Comparison of ENCODE assay signal across 1 cellular context in the genomic region with DNA sequence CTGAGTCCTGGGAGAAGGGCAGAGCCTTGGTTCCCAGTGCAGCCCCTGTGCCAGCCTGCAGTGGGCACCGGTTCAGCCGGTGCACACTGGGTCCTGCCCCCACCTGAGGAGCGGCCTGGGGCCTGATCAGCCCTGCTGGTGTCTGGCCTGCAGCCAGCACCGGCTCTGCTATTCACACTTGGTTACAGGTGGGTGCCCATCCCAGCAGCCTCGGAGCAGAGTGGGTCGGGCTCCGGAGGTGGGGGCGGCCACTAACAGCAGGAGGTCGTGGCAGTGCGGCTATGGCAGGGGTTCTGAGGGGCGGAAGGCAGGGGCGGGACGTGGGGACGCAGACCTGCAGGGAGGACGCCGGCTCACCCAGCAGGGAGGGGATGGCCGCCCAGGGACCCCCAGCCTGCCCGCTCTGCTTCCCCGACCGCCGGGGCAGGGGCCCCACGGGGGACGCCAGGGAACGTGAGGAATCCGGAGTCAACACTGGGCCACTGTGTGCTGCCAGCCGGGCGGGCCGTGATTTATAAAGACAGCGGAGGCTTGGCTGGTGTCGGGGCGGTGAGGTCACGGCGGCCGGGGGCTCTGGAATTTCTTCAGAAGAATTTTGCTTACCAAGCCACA.
TF ChIP-seq lines count a peak whose summit lies in the region.

No MANE protein-coding gene starts in this region.

TF ChIP-seq in HEK293, 187 proteins besides CTCF, POLR2A, EP300 and RAD21 (continued from another document):
- TF ChIP-seq, protein P1, sequence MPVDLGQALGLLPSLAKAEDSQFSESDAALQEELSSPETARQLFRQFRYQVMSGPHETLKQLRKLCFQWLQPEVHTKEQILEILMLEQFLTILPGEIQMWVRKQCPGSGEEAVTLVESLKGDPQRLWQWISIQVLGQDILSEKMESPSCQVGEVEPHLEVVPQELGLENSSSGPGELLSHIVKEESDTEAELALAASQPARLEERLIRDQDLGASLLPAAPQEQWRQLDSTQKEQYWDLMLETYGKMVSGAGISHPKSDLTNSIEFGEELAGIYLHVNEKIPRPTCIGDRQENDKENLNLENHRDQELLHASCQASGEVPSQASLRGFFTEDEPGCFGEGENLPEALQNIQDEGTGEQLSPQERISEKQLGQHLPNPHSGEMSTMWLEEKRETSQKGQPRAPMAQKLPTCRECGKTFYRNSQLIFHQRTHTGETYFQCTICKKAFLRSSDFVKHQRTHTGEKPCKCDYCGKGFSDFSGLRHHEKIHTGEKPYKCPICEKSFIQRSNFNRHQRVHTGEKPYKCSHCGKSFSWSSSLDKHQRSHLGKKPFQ (tag by site-specific recombination; IDR thresholded peaks at IDR 0.05), result peak; percentile 82; the same call in 1 of the 2 replicates
- TF ChIP-seq ZNF423 (tag by site-specific recombination; IDR thresholded peaks at IDR 0.05) (no peak), TCF7L2 (IDR thresholded peaks at IDR 0.05; ENCODE audit: borderline replicate concordance, low read depth, low read length) (no peak), PATZ1 (tag by site-specific recombination; IDR thresholded peaks at IDR 0.05) (0 out of 2 replicates have a peak, but pooled peaks have one; percentile 33), WT1 (tag by site-specific recombination; IDR thresholded peaks at IDR 0.05) (no peak), KLF10 (tag by site-specific recombination; IDR thresholded peaks at IDR 0.05) (no peak), ZNF37A (tag by site-specific recombination; IDR thresholded peaks at IDR 0.05) (no peak), OVOL3 (tag by site-specific recombination; IDR thresholded peaks at IDR 0.05) (no peak), ZNF404 (tag by site-specific recombination; IDR thresholded peaks at IDR 0.05) (no peak), KLF9 (tag by site-specific recombination; IDR thresholded peaks at IDR 0.05; ENCODE audit: low read depth) (no peak), ZIC2 (tag by site-specific recombination; IDR thresholded peaks at IDR 0.05) (peak; percentile 86), ZNF274 (IDR thresholded peaks at IDR 0.05; ENCODE audit: low read length) (no peak), ZNF274 (tag by site-specific recombination; IDR thresholded peaks at IDR 0.05; ENCODE audit: borderline replicate concordance) (no peak), GLI2 (tag by site-specific recombination; IDR thresholded peaks at IDR 0.05; ENCODE audit: borderline replicate concordance, low read depth) (no peak), PRDM1 (tag by site-specific recombination; IDR thresholded peaks at IDR 0.05) (no peak), ZNF184 (tag by site-specific recombination; IDR thresholded peaks at IDR 0.05) (no peak), HOXC10 (CRISPR knock-in tag; IDR thresholded peaks at IDR 0.05) (no peak), ZNF391 (tag by site-specific recombination; IDR thresholded peaks at IDR 0.05; ENCODE audit: borderline replicate concordance, low read depth) (no peak), KLF16 (tag by site-specific recombination; IDR thresholded peaks at IDR 0.05) (no peak), ZEB2 (tag by site-specific recombination; IDR thresholded peaks at IDR 0.05) (no peak), ZNF473 (tag by site-specific recombination; IDR thresholded peaks at IDR 0.05) (no peak), ZNF354C (tag by site-specific recombination; IDR thresholded peaks at IDR 0.05; ENCODE audit: borderline replicate concordance, low read depth) (no peak), GFI1B (tag by site-specific recombination; IDR thresholded peaks at IDR 0.05) (no peak)
- TF ChIP-seq, protein P2, sequence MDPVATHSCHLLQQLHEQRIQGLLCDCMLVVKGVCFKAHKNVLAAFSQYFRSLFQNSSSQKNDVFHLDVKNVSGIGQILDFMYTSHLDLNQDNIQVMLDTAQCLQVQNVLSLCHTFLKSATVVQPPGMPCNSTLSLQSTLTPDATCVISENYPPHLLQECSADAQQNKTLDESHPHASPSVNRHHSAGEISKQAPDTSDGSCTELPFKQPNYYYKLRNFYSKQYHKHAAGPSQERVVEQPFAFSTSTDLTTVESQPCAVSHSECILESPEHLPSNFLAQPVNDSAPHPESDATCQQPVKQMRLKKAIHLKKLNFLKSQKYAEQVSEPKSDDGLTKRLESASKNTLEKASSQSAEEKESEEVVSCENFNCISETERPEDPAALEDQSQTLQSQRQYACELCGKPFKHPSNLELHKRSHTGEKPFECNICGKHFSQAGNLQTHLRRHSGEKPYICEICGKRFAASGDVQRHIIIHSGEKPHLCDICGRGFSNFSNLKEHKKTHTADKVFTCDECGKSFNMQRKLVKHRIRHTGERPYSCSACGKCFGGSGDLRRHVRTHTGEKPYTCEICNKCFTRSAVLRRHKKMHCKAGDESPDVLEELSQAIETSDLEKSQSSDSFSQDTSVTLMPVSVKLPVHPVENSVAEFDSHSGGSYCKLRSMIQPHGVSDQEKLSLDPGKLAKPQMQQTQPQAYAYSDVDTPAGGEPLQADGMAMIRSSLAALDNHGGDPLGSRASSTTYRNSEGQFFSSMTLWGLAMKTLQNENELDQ (tag by site-specific recombination; IDR thresholded peaks at IDR 0.05; ENCODE audit: low read depth), result no peak
- TF ChIP-seq, protein P3, sequence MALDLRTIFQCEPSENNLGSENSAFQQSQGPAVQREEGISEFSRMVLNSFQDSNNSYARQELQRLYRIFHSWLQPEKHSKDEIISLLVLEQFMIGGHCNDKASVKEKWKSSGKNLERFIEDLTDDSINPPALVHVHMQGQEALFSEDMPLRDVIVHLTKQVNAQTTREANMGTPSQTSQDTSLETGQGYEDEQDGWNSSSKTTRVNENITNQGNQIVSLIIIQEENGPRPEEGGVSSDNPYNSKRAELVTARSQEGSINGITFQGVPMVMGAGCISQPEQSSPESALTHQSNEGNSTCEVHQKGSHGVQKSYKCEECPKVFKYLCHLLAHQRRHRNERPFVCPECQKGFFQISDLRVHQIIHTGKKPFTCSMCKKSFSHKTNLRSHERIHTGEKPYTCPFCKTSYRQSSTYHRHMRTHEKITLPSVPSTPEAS (tag by site-specific recombination; IDR thresholded peaks at IDR 0.05), result no peak
TF ChIP-seq in HEK293: peak in this region for 10.
